Comparison of ENCODE assay signal across 8 cellular contexts in genomic region chr17:28547623-28548416, GRCh38. TPM values are rescaled to one million over a fixed set of nuclear protein-coding genes. Genes with fewer than 3 reads are reported as not detected.
A peak's percentile ranks its signal among the peaks of the same experiment; 100 is the strongest.
DNase-seq lines count a peak whose midpoint lies in the region; ATAC-seq and TF ChIP-seq lines count a peak whose summit lies in the region.

No MANE protein-coding gene starts in this region.

- peaks cover 42 to 48% (median 46%) of the 10 kb centered on the region in 3 donors for H3K4me1 Mint-ChIP-seq in CD8-positive, alpha-beta memory T cell
- peaks cover 24% of the 10 kb centered on the region for H3K4me1 Mint-ChIP-seq in chondrocyte (ENCODE audit: low read depth)

- H3K27ac Mint-ChIP-seq in CD8-positive, alpha-beta memory T cell = peak overlapping the region; percentile 43 to 92 (median 86)
- no peak overlapping the region for H3K27ac Mint-ChIP-seq in chondrocyte (ENCODE audit: unreplicated experiment)

- H3K4me3 ChIP-seq in CD8-positive, alpha-beta memory T cell (ENCODE audit: low read length) = no peak overlapping the region

- no peak overlapping the region for H3K27ac ChIP-seq in CD8-positive, alpha-beta memory T cell (ENCODE audit: low read depth, low read length)

- H3K9me3 ChIP-seq in CD8-positive, alpha-beta memory T cell (ENCODE audit: low read length) = no peaks in the 10 kb centered on the region

- TF ChIP-seq CTCF in chondrocyte (IDR thresholded peaks at IDR 0.05) = peak; percentile 86

- POLR2A ChIA-PET in CD8-positive, alpha-beta memory T cell (lab: Charles Lee) = no interaction called here

- peaks cover 44% of the 10 kb centered on the region for H3K4me1 ChIP-seq in CD8-positive, alpha-beta memory T cell (ENCODE audit: insufficient read depth, low read length)

- peak; percentile 27 to 70 (median 33) for DNase-seq in CD8-positive, alpha-beta memory T cell
- DNase-seq in NCI-H1694 treated with DMSO at 0.1 percent for 48 hours (lab: John Stamatoyannopoulos, UW) = peak; percentile 40
- DNase-seq in activated CD4-positive, alpha-beta T cell treated with anti-CD3 and anti-CD28 coated beads for 1 hour = peak; percentile 29
- peak; percentile 86 for DNase-seq in chondrocyte (ENCODE audit: low spot score)
- DNase-seq in left lobe of liver (ENCODE audit: low spot score) = peak; percentile 81
- peak; percentile 73 to 79 for DNase-seq in stimulated activated CD4-positive, alpha-beta T cell treated with anti-CD3 and anti-CD28 coated beads, Interleukin-4, amount 100 ng/mL, for 48 hours (ENCODE audit: low read depth in 2 of 2)

- no peaks in the 10 kb centered on the region for H3K9me3 Mint-ChIP-seq in CD8-positive, alpha-beta memory T cell
- no peaks in the 10 kb centered on the region for H3K9me3 Mint-ChIP-seq in chondrocyte (ENCODE audit: low read depth)

- H3K27me3 Mint-ChIP-seq in CD8-positive, alpha-beta memory T cell = no peaks in the 10 kb centered on the region
- H3K27me3 Mint-ChIP-seq in chondrocyte (ENCODE audit: low read depth) = no peaks in the 10 kb centered on the region

- H3K4me3 Mint-ChIP-seq in CD8-positive, alpha-beta memory T cell = peak overlapping the region in 4 of 7 donors; percentile 37 to 59 (median 50)
- H3K4me3 Mint-ChIP-seq in chondrocyte (ENCODE audit: unreplicated experiment) = no peak overlapping the region

- CTCF ChIA-PET in CD8-positive, alpha-beta memory T cell (lab: Charles Lee) = interaction anchor here (1.1 to 2.2 kb wide), 3 partner anchors 10 to 28 kb away, joined by 3 to 6 read pairs (median 5); no protein-coding TSS in a partner anchor

- peaks cover 0 to 17% (median 0%) of the 10 kb centered on the region in 3 donors for H3K36me3 Mint-ChIP-seq in CD8-positive, alpha-beta memory T cell
- H3K36me3 Mint-ChIP-seq in chondrocyte (ENCODE audit: low read depth) = peaks cover 2% of the 10 kb centered on the region

- no peaks in the 10 kb centered on the region for H3K36me3 ChIP-seq in CD8-positive, alpha-beta memory T cell (ENCODE audit: insufficient read depth, low read length)

- peak; percentile 40 for ATAC-seq in GM19324 (IDR thresholded peaks at IDR 0.05; ENCODE audit: low FRiP score, unreplicated experiment)
- ATAC-seq in left lobe of liver = peak; percentile 75
- ATAC-seq in GM21786 (IDR thresholded peaks at IDR 0.05; ENCODE audit: unreplicated experiment) = no peak

- no peaks in the 10 kb centered on the region for H3K27me3 ChIP-seq in CD8-positive, alpha-beta memory T cell (ENCODE audit: insufficient read depth, low read length, poor library complexity, severe bottlenecking)

RNA-seq across cellular contexts. Expression of gene UNC119, which starts 4.6 kb away (rescaled TPM):
- total RNA-seq in CD8-positive, alpha-beta memory T cell = 10 to 100 TPM; 28.9 to 29.1 TPM
- 21.9 TPM for polyA plus RNA-seq in CD8-positive, alpha-beta memory T cell
- total RNA-seq in chondrocyte (19.8 to 24.9 TPM (median 24.1 TPM) in 3 replicates), left lobe of liver (14.3 TPM)

RNA-seq across cellular contexts. Expression of gene PIGS, which starts 23.5 kb away (rescaled TPM):
- 10 to 100 TPM; 48.7 to 50.0 TPM for total RNA-seq in CD8-positive, alpha-beta memory T cell
- polyA plus RNA-seq in CD8-positive, alpha-beta memory T cell = 61.0 TPM
- total RNA-seq in chondrocyte = 56.5 to 65.7 TPM (median 62.9 TPM) in 3 replicates
- 10.1 TPM for total RNA-seq in left lobe of liver

RNA-seq across cellular contexts. Expression of gene ALDOC, which starts 28.9 kb away (rescaled TPM):
- total RNA-seq in CD8-positive, alpha-beta memory T cell = 10 to 100 TPM; 12.8 to 13.6 TPM
- 58.2 TPM for polyA plus RNA-seq in CD8-positive, alpha-beta memory T cell
- total RNA-seq in chondrocyte (3.9 to 9.5 TPM (median 8.0 TPM) in 3 replicates), left lobe of liver (46.8 TPM)

RNA-seq across cellular contexts. Expression of gene FOXN1, which starts 41.7 kb away (rescaled TPM):
- total RNA-seq in CD8-positive, alpha-beta memory T cell = not detected
- polyA plus RNA-seq in CD8-positive, alpha-beta memory T cell = not detected
- total RNA-seq in chondrocyte = not detected in 3 replicates
- total RNA-seq in left lobe of liver = not detected

RNA-seq across cellular contexts. Expression of gene SPAG5, which starts 51.0 kb away (rescaled TPM):
- total RNA-seq in CD8-positive, alpha-beta memory T cell = 10 to 100 TPM; 77.8 to 79.7 TPM
- polyA plus RNA-seq in CD8-positive, alpha-beta memory T cell = 3.5 TPM
- 10.3 to 20.3 TPM (median 12.9 TPM) in 3 replicates for total RNA-seq in chondrocyte
- 8.8 TPM for total RNA-seq in left lobe of liver

Comparison
In these comparisons a context has a peak if more than half of its experiments do, and no peak if none do; other contexts are left out.
1. DNase-seq: peak in every context shown above with its lines; median percentile 86 in chondrocyte; 81 in left lobe of liver; 76 in stimulated activated CD4-positive, alpha-beta T cell treated with anti-CD3 and anti-CD28 coated beads, Interleukin-4, amount 100 ng/mL, for 48 hours; 40 in NCI-H1694 treated with DMSO at 0.1 percent for 48 hours; 33 in CD8-positive, alpha-beta memory T cell; 29 in activated CD4-positive, alpha-beta T cell treated with anti-CD3 and anti-CD28 coated beads for 1 hour.